ENCODE assay signal across 8 cellular contexts in the genomic region with DNA sequence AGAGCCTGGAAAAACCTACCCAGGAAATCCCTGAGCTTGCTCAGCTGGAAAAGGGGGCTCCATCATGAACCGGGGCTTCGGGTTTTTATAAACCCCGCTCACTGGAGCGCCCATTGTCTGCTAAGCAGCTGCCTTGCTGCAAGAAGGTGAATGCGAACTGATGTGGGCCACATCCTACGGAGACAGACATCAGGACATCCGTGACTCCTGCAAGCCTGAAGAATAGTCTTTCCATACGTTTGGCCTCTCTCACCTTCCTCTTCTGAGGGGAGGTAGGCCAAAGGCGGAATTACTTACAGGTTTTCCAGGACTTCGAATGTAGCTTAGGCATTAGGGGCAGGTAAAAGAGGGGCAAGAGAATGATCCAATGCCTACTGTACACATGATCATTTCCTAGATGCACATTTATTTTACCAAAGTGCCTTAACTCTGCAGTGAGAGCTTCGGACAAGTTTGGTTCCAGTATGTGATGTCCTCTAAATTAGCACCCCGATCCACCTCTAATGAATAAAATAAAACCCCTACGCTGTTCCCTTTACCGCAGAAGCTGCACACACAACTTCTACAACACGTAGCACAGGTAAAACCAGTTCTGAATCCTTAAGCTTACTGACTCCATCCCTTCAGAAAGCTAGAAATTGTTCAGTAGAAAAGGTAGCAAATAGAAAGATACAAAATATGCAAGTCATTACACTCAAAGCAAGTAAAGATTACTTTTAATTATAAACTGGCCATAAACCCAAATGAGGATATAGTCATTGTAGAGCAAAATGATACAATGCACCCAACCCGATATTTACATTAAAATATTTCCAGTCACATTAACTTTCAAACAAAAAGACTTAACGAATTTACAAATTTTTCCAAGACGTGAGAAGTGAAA. TPM values are rescaled to one million over a fixed set of nuclear protein-coding genes. Genes with fewer than 3 reads are reported as not detected.
DNase-seq lines count a peak whose midpoint lies in the region; ATAC-seq and TF ChIP-seq lines count a peak whose summit lies in the region.

No MANE protein-coding gene starts in this region.

- peak overlapping the region; percentile 65 to 81 for H3K4me3 ChIP-seq in stomach smooth muscle (ENCODE audit: low read length in 2 of 2)

- peaks cover 15% of the 10 kb centered on the region for H3K4me1 ChIP-seq in stomach smooth muscle (ENCODE audit: control insufficient read depth, insufficient read depth, low read length)

- H3K27ac ChIP-seq in stomach smooth muscle (ENCODE audit: low read length) = peak overlapping the region; percentile 73

- no peaks in the 10 kb centered on the region for H3K9me3 Mint-ChIP-seq in activated CD8-positive, alpha-beta T cell treated with anti-CD3 and anti-CD28 coated beads for 36 hours
- H3K9me3 Mint-ChIP-seq in immature natural killer cell = no peaks in the 10 kb centered on the region

- peak; percentile 57 for DNase-seq in activated CD8-positive, alpha-beta memory T cell treated with anti-CD3 and anti-CD28 coated beads, Interleukin-2, amount 50 U/mL, for 48 hours
- DNase-seq in activated CD8-positive, alpha-beta memory T cell treated with anti-CD3 and anti-CD28 coated beads, Interleukin-2, amount 50 U/mL, for 4 hours = no peak
- no peak for DNase-seq in activated CD8-positive, alpha-beta T cell treated with anti-CD3 and anti-CD28 coated beads for 36 hours
- DNase-seq in immature natural killer cell = no peak
- no peak for DNase-seq in HPDE6-E6E7 (ENCODE audit: extremely low spot score)

- H3K27ac Mint-ChIP-seq in activated CD8-positive, alpha-beta T cell treated with anti-CD3 and anti-CD28 coated beads for 36 hours = no peak overlapping the region
- no peak overlapping the region for H3K27ac Mint-ChIP-seq in immature natural killer cell

- peaks cover 29% of the 10 kb centered on the region for H3K27me3 Mint-ChIP-seq in activated CD8-positive, alpha-beta T cell treated with anti-CD3 and anti-CD28 coated beads for 36 hours
- H3K27me3 Mint-ChIP-seq in immature natural killer cell (ENCODE audit: low read depth in 3 of 3) = peaks cover 13 to 23% (median 18%) of the 10 kb centered on the region in 3 donors

- H3K4me3 Mint-ChIP-seq in activated CD8-positive, alpha-beta T cell treated with anti-CD3 and anti-CD28 coated beads for 36 hours = peak overlapping the region; percentile 76
- peak overlapping the region; percentile 70 to 81 (median 76) for H3K4me3 Mint-ChIP-seq in immature natural killer cell

- H3K27me3 ChIP-seq in stomach smooth muscle (ENCODE audit: control insufficient read depth in 1 of 2, insufficient read depth in 2 of 2, low read length in 2 of 2) = no peaks in the 10 kb centered on the region

- POLR2A ChIA-PET in activated CD8-positive, alpha-beta T cell treated with anti-CD3 and anti-CD28 coated beads for 36 hours (lab: Charles Lee) = interaction anchor here (0.6 to 1.9 kb wide), 11 partner anchors 9 to 315 kb away, joined by 3 to 8 read pairs (median 4); partner anchors contain the start of genes PSRC1 and SARS1

- peaks cover 3 to 9% of the 10 kb centered on the region in 2 donors for H3K36me3 ChIP-seq in stomach smooth muscle (ENCODE audit: control insufficient read depth in 2 of 2, insufficient read depth in 2 of 2, low read length in 2 of 2)

- TF ChIP-seq CTCF in activated CD8-positive, alpha-beta T cell treated with anti-CD3 and anti-CD28 coated beads for 36 hours (IDR thresholded peaks at IDR 0.05) = no peak

- ATAC-seq in activated CD8-positive, alpha-beta T cell treated with anti-CD3 and anti-CD28 coated beads for 36 hours = no peak
- ATAC-seq in HG03175 (IDR thresholded peaks at IDR 0.05; ENCODE audit: unreplicated experiment) (no peak), GM19397 (IDR thresholded peaks at IDR 0.05; ENCODE audit: unreplicated experiment) (no peak)

- no peaks in the 10 kb centered on the region for H3K9me3 ChIP-seq in stomach smooth muscle (ENCODE audit: control insufficient read depth in 2 of 2, low read length in 2 of 2)

- intact Hi-C loops in activated CD8-positive, alpha-beta T cell treated with anti-CD3 and anti-CD28 coated beads for 36 hours (cut with micrococcal nuclease) = loop anchor here (2.0 to 5.0 kb wide), 3 partner anchors 122 to 186 kb away; partner anchors contain the start of gene SARS1

- CTCF ChIA-PET in activated CD8-positive, alpha-beta T cell treated with anti-CD3 and anti-CD28 coated beads for 36 hours (lab: Charles Lee) = interaction anchor here (0.7 to 6.8 kb wide), 44 partner anchors 9 to 1965 kb away, joined by 3 to 123 read pairs (median 6); partner anchors contain the start of genes ATXN7L2, ELAPOR1, MYBPHL and PSMA5

- peak overlapping the region; percentile 55 to 64 for H3K9ac ChIP-seq in stomach smooth muscle (ENCODE audit: low read length in 2 of 2)

- peaks cover 9% of the 10 kb centered on the region for H3K36me3 Mint-ChIP-seq in activated CD8-positive, alpha-beta T cell treated with anti-CD3 and anti-CD28 coated beads for 36 hours (ENCODE audit: low read depth)
- peaks cover 0 to 9% (median 3%) of the 10 kb centered on the region in 3 donors for H3K36me3 Mint-ChIP-seq in immature natural killer cell

- H3K4me1 Mint-ChIP-seq in activated CD8-positive, alpha-beta T cell treated with anti-CD3 and anti-CD28 coated beads for 36 hours (ENCODE audit: low read depth) = peaks cover 8% of the 10 kb centered on the region
- H3K4me1 Mint-ChIP-seq in immature natural killer cell = peaks cover 14 to 23% of the 10 kb centered on the region in 2 donors

RNA-seq across cellular contexts. Expression of gene SORT1, which starts 0.9 kb away (rescaled TPM):
- total RNA-seq in activated CD8-positive, alpha-beta T cell treated with anti-CD3 and anti-CD28 coated beads for 36 hours = 1 to 10 TPM; 2.5 to 3.2 TPM
- 1 to 10 TPM in 1 of 3 donors, under 1 TPM in 1, not detected in 1; 0.54 to 1.6 TPM for polyA plus RNA-seq in immature natural killer cell

RNA-seq across cellular contexts. Expression of gene PSMA5, which starts 27.7 kb away (rescaled TPM):
- 100 to 1,000 TPM; 192 to 210 TPM for total RNA-seq in activated CD8-positive, alpha-beta T cell treated with anti-CD3 and anti-CD28 coated beads for 36 hours
- polyA plus RNA-seq in immature natural killer cell = 100 to 1,000 TPM; 115 to 146 (median 123) TPM
